Comparison of ENCODE assay signal across 8 cellular contexts in the genomic region with DNA sequence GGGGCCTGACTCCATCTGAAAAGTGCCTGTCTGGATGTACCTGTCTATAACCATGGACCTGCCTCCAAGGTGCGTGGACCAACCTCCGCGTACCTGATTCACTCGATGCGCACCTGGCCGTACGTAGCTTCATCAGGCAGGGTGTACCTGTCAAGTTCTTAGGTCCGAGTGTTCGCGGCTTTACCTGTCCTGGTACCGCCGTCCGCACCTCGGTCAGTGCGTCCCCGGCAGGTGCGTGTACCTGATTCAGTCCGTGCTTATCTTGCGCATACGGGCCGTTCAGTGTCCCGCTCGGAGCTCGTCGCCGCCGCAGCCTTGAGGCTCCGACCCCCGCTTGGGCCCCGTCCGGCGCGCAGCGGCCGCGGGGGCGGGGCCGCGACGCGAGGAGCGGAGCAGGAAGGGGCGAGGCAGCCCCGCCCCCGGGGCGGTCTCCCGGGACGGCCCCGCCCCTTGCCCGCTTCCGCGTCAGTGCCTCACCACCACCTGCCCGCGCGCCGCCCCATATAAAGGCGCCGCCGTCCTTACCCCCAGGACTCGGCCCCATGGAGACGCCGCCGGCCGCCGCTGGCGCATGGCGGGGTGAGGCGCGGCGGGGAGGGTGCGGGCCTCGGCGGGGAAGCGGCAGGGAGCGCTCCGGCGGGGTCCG. TPM values are rescaled to one million over a fixed set of nuclear protein-coding genes. Genes with fewer than 3 reads are reported as not detected.
DNase-seq lines count a peak whose midpoint lies in the region; ATAC-seq, FAIRE-seq and TF ChIP-seq lines count a peak whose summit lies in the region.

A gene (plus strand): TSS at position 530 of the 646 bp plus-strand sequence. CDS start 917 bp downstream, outside the sequence.

- no peaks in the 10 kb centered on the region for H3K9me3 ChIP-seq in keratinocyte (ENCODE audit: control insufficient read depth, low read depth, low read length)

- peak within 1 kb of the TSS; percentile 95 for H2AFZ ChIP-seq in keratinocyte (ENCODE audit: control insufficient read depth, low read length)

- H3K27ac ChIP-seq in 22Rv1 (peak within 1 kb of the TSS; percentile 46), keratinocyte (ENCODE audit: control insufficient read depth, insufficient read depth, low read length) (peak within 1 kb of the TSS; percentile 99)

- FAIRE-seq in keratinocyte (lab: Jason Lieb, UNC) = no peak

- peak; percentile 50 for ATAC-seq in GM18511 (IDR thresholded peaks at IDR 0.05; ENCODE audit: unreplicated experiment)
- peak; percentile 47 for ATAC-seq in HG03066 (IDR thresholded peaks at IDR 0.05; ENCODE audit: low read depth, unreplicated experiment)
- ATAC-seq in activated CD4-positive, CD25-positive, alpha-beta regulatory T cell treated with anti-CD3 and anti-CD28 coated beads, Interleukin-2, amount 50 U/mL, for 24 hours = peak; percentile 57 to 68

- peaks cover 4% of the 10 kb centered on the region for H3K9me1 ChIP-seq in keratinocyte (ENCODE audit: control insufficient read depth, extremely low read depth, insufficient read depth, low read length)

- peak within 1 kb of the TSS; percentile 96 for H3K4me2 ChIP-seq in keratinocyte (ENCODE audit: control insufficient read depth, extremely low read depth, insufficient read depth, low read depth, low read length)

- peaks cover 50% of the 10 kb centered on the region for H3K79me2 ChIP-seq in keratinocyte (ENCODE audit: control insufficient read depth, insufficient read depth, low read length)

- peak; percentile 84 for DNase-seq in NCI-H345 (lab: John Stamatoyannopoulos, UW)
- peak; percentile 92 for DNase-seq in central memory CD4-positive, alpha-beta T cell
- DNase-seq in keratinocyte (ENCODE audit: low read depth, low spot score) = peak; percentile 48
- DNase-seq in stimulated activated CD4-positive, alpha-beta T cell treated with anti-CD3 and anti-CD28 coated beads, Interleukin-15, amount 100 ng/mL, for 1 hour (ENCODE audit: low read depth in 1 of 2, low spot score in 1 of 2) = peak; percentile 91 to 96

- H4K20me1 ChIP-seq in keratinocyte (ENCODE audit: control insufficient read depth, extremely low read depth, insufficient read depth, low read length) = peaks cover 12% of the 10 kb centered on the region

- dilution Hi-C loops in keratinocyte (cut with MboI; ENCODE audit: extremely low pct_ligation_motif_present, low sequenced_read_pairs) = no loop called here

- peak within 1 kb of the TSS; percentile 57 to 99 (median 94) for H3K4me3 ChIP-seq in keratinocyte (ENCODE audit: control insufficient read depth in 2 of 3, extremely low read depth in 1 of 3, insufficient read depth in 2 of 3, low read depth in 1 of 3, low read length in 3 of 3)

- H3K36me3 ChIP-seq in keratinocyte (ENCODE audit: control insufficient read depth in 2 of 2, extremely low read depth in 1 of 2, insufficient read depth in 2 of 2, low read length in 2 of 2) = peaks cover 9 to 34% of the 10 kb centered on the region in 2 experiments

- peaks cover 57% of the 10 kb centered on the region for H3K4me1 ChIP-seq in keratinocyte (ENCODE audit: control insufficient read depth, extremely low read depth, insufficient read depth, low read length)

- TF ChIP-seq CTCF in 22Rv1 (IDR thresholded peaks at IDR 0.05) = no peak
- no peak for TF ChIP-seq CTCF in keratinocyte (optimal IDR thresholded peaks at IDR 0.05 in 1 of 3, IDR thresholded peaks at IDR 0.05 in 1 of 3, conservative IDR thresholded peaks at IDR 0.05 in 1 of 3; ENCODE audit: extremely low read depth in 1 of 3, insufficient read depth in 2 of 3, low read length in 3 of 3)

- H3K9ac ChIP-seq in keratinocyte (ENCODE audit: control insufficient read depth, extremely low read depth, insufficient read depth, low read length) = peak within 1 kb of the TSS; percentile 99

- H3K27me3 ChIP-seq in keratinocyte (ENCODE audit: control insufficient read depth, extremely low read depth, insufficient read depth, low read length) = no peaks in the 10 kb centered on the region

RNA-seq across cellular contexts. Expression of the gene that starts here (rescaled TPM):
- 17.5 to 55.5 TPM (median 24.4 TPM) in 3 replicates for polyA plus RNA-seq in keratinocyte
- polyA plus RNA-seq in keratinocyte (2011; ENCODE audit: low read depth) = 6.5 TPM
- 13.2 and 25.4 TPM in 2 replicates for polyA plus RNA-seq in keratinocyte (2011; cell fraction: cytosol; rRNA removed)
- polyA plus RNA-seq in keratinocyte (2011; cell fraction: nucleus; rRNA removed) = 80.2 and 112 TPM in 2 replicates
- polyA plus RNA-seq in keratinocyte (2012; ENCODE audit: low replicate concordance) = 12.7 and 22.0 TPM in 2 replicates
- polyA minus RNA-seq in keratinocyte = 20.3 to 30.9 TPM (median 21.1 TPM) in 3 replicates
- 23.2 TPM for polyA minus RNA-seq in keratinocyte (2011; cell fraction: cytosol; rRNA and poly(A)+ RNA removed)
- polyA minus RNA-seq in keratinocyte (2011; cell fraction: nucleus; rRNA and poly(A)+ RNA removed) = 45.8 and 47.0 TPM in 2 replicates

Comparison
In these comparisons a context has a peak if more than half of its experiments do, and no peak if none do; other contexts are left out.
1. Peak in every context shown above with its lines: DNase-seq, ATAC-seq, H3K4me3 ChIP-seq and H3K27ac ChIP-seq.